15 cellular contexts compared by ENCODE assay signal in the genomic region with DNA sequence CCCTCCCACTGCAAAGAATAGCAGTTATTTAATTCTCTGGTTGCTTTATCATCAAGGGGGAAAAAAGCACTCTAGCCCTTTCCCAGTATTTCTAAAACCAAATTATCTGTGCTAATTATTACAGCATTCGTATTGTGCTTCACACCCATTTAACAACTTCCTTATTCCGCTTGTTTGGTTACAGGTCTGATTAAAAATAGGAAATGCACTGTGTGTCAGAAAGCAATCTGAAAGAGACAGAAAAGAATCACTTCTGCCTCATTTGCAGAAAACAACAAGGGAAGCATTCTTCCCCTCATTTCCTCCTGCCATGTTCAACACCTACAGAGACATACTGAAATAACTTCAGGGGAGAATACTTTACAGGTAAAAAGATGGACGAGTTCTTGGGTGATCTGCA.
DNase-seq lines count a peak whose midpoint lies in the region; ATAC-seq, FAIRE-seq and TF ChIP-seq lines count a peak whose summit lies in the region.
"Had no signal": no experiment of that assay in that cellular context is flagged by ENCODE, and none has a peak within 500 bp of the region (broad histone marks: within the 10 kb centered on the region; RNA-seq: fewer than 3 reads in every experiment).

No MANE protein-coding gene starts in this region.

- H3K9me3 ChIP-seq in CD8-positive, alpha-beta T cell (ENCODE audit: low read length), result no peaks in the 10 kb centered on the region
- no peaks in the 10 kb centered on the region for H3K9me3 ChIP-seq in neuronal stem cell (replicated peaks in 1 of 2; ENCODE audit: control insufficient read depth in 2 of 2, insufficient read depth in 1 of 2, low read depth in 1 of 2, low read length in 2 of 2)

- H2AK5ac ChIP-seq in neuronal stem cell (ENCODE audit: low read depth, low read length), result no peak overlapping the region

- no peak for TF ChIP-seq CTCF in CD8-positive, alpha-beta T cell (IDR thresholded peaks at IDR 0.05)

- peak overlapping the region; percentile 77 for H3K27ac Mint-ChIP-seq in CD8-positive, alpha-beta T cell
- peak overlapping the region; percentile 48 for H3K27ac Mint-ChIP-seq in dendritic cell treated with granulocyte-macrophage colony-stimulating factor and Interleukin-4, amounts not matched to agents 40 ng/mL and 50 ng/mL, for 4 days

- H3K4me1 ChIP-seq in CD8-positive, alpha-beta T cell (ENCODE audit: insufficient read depth, low read length), result peaks cover 13% of the 10 kb centered on the region
- peaks cover 0 to 8% of the 10 kb centered on the region in 2 donors for H3K4me1 ChIP-seq in neuronal stem cell (ENCODE audit: control insufficient read depth in 2 of 2, insufficient read depth in 1 of 2, low read depth in 1 of 2, low read length in 2 of 2)

- peaks cover 69% of the 10 kb centered on the region for H3K4me1 Mint-ChIP-seq in CD8-positive, alpha-beta T cell (ENCODE audit: low read depth)
- peaks cover 51% of the 10 kb centered on the region for H3K4me1 Mint-ChIP-seq in dendritic cell treated with granulocyte-macrophage colony-stimulating factor and Interleukin-4, amounts not matched to agents 40 ng/mL and 50 ng/mL, for 4 days (ENCODE audit: low read depth)

- no peak overlapping the region for H4K8ac ChIP-seq in neuronal stem cell (ENCODE audit: low read depth, low read length)

- DNase-seq in CD8-positive, alpha-beta T cell, result no peak
- DNase-seq in GM18507 (ENCODE audit: extremely low spot score, insufficient read length, low read depth) (no peak), KBM-7 (peak; percentile 14), NCI-H2171 treated with DMSO at 0.1 percent for 48 hours (lab: John Stamatoyannopoulos, UW) (no peak), neuronal stem cell (ENCODE audit: low spot score) (no peak), NCI-H2029 (lab: John Stamatoyannopoulos, UW) (no peak)
- DNase-seq: COR-L47, GOT3, midbrain, NCI-H446, right cardiac atrium, SHP77 had no signal

- H2BK5ac ChIP-seq in neuronal stem cell (ENCODE audit: low read length), result no peak overlapping the region

- no peak for ATAC-seq in CD8-positive, alpha-beta T cell
- no peak for ATAC-seq in HG02763 (IDR thresholded peaks at IDR 0.05; ENCODE audit: unreplicated experiment)
- ATAC-seq: right cardiac atrium had no signal

- POLR2A ChIA-PET in CD8-positive, alpha-beta T cell (lab: Charles Lee), result no interaction called here

- CTCF ChIA-PET in CD8-positive, alpha-beta T cell (lab: Charles Lee), result no interaction called here

- H4K91ac ChIP-seq in neuronal stem cell (ENCODE audit: low read depth, low read length, poor library complexity), result no peak overlapping the region

- H3K4ac ChIP-seq in neuronal stem cell (ENCODE audit: low read length), result no peak overlapping the region

- H2AFZ ChIP-seq in neuronal stem cell (ENCODE audit: low read length), result no peak overlapping the region

- H3K18ac ChIP-seq in neuronal stem cell (ENCODE audit: low read length), result no peak overlapping the region

- H3K4me3 Mint-ChIP-seq in CD8-positive, alpha-beta T cell, result no peak overlapping the region
- H3K4me3 Mint-ChIP-seq in dendritic cell treated with granulocyte-macrophage colony-stimulating factor and Interleukin-4, amounts not matched to agents 40 ng/mL and 50 ng/mL, for 4 days, result no peak overlapping the region

- H3K27me3 ChIP-seq in CD8-positive, alpha-beta T cell (ENCODE audit: insufficient read depth, low read length), result no peaks in the 10 kb centered on the region
- no peaks in the 10 kb centered on the region for H3K27me3 ChIP-seq in neuronal stem cell (ENCODE audit: control insufficient read depth in 3 of 3, insufficient read depth in 3 of 3, low read depth in 1 of 3, low read length in 3 of 3)

- H3K79me1 ChIP-seq in neuronal stem cell (ENCODE audit: low read depth, low read length), result no peaks in the 10 kb centered on the region

- peak; percentile 82 for FAIRE-seq in GM18507 (lab: Jason Lieb, UNC)
- FAIRE-seq: endometrium had no signal

- H3K4me2 ChIP-seq in neuronal stem cell (ENCODE audit: insufficient read depth, low read length, poor library complexity, severe bottlenecking), result no peak overlapping the region

- WGBS in neuronal stem cell (ENCODE audit: extremely low coverage in 2 of 2, insufficient read length in 2 of 2, insufficient replicate concordance in 1 of 2), 2 donors, result no CpG with 5 or more reads among the region's 3 CpGs

- H2BK12ac ChIP-seq in neuronal stem cell (ENCODE audit: low read length), result no peak overlapping the region

- H2BK15ac ChIP-seq in neuronal stem cell (ENCODE audit: low read length), result no peak overlapping the region

- H3K36me3 Mint-ChIP-seq in CD8-positive, alpha-beta T cell, result peaks cover 64% of the 10 kb centered on the region
- peaks cover 42% of the 10 kb centered on the region for H3K36me3 Mint-ChIP-seq in dendritic cell treated with granulocyte-macrophage colony-stimulating factor and Interleukin-4, amounts not matched to agents 40 ng/mL and 50 ng/mL, for 4 days (ENCODE audit: low read depth)

- no peak overlapping the region for H3K23ac ChIP-seq in neuronal stem cell (ENCODE audit: low read depth, low read length, poor library complexity)

- H3K27me3 Mint-ChIP-seq in CD8-positive, alpha-beta T cell (ENCODE audit: low read depth), result no peaks in the 10 kb centered on the region
- H3K27me3 Mint-ChIP-seq in dendritic cell treated with granulocyte-macrophage colony-stimulating factor and Interleukin-4, amounts not matched to agents 40 ng/mL and 50 ng/mL, for 4 days, result no peaks in the 10 kb centered on the region

- no peak overlapping the region for H3K4me3 ChIP-seq in CD8-positive, alpha-beta T cell (ENCODE audit: low read depth, low read length)
- H3K4me3 ChIP-seq in neuronal stem cell (ENCODE audit: low read length in 2 of 2), result no peak overlapping the region

- intact Hi-C loops in CD8-positive, alpha-beta T cell (cut with DNase I, micrococcal nuclease), result no loop called here
- intact Hi-C loops in dendritic cell treated with granulocyte-macrophage colony-stimulating factor and Interleukin-4, amounts not matched to agents 40 ng/mL and 50 ng/mL, for 4 days (cut with micrococcal nuclease), result loop anchor here (10.0 kb wide), 1 partner anchor 55 kb away; no protein-coding TSS in a partner anchor

- no peak overlapping the region for H2BK120ac ChIP-seq in neuronal stem cell (ENCODE audit: low read depth, low read length)

- H3K14ac ChIP-seq in neuronal stem cell (ENCODE audit: low read length), result no peak overlapping the region

- no peaks in the 10 kb centered on the region for H3K9me3 Mint-ChIP-seq in CD8-positive, alpha-beta T cell
- H3K9me3 Mint-ChIP-seq in dendritic cell treated with granulocyte-macrophage colony-stimulating factor and Interleukin-4, amounts not matched to agents 40 ng/mL and 50 ng/mL, for 4 days, result no peaks in the 10 kb centered on the region

- in situ Hi-C loops in KBM-7 (cut with MboI; ENCODE audit: low pct_unique_long_range_greater_than_20kb, low sequenced_read_pairs), result no loop called here

- H3K9ac ChIP-seq in neuronal stem cell (ENCODE audit: low read depth, low read length, poor library complexity), result no peak overlapping the region

- H3K27ac ChIP-seq in CD8-positive, alpha-beta T cell (ENCODE audit: low read depth, low read length), result no peak overlapping the region
- no peak overlapping the region for H3K27ac ChIP-seq in neuronal stem cell (replicated peaks; ENCODE audit: low read length)

- peaks cover 4% of the 10 kb centered on the region for H3K36me3 ChIP-seq in CD8-positive, alpha-beta T cell (ENCODE audit: insufficient read depth, low read length)
- no peaks in the 10 kb centered on the region for H3K36me3 ChIP-seq in neuronal stem cell (replicated peaks in 1 of 2; ENCODE audit: control insufficient read depth in 2 of 2, insufficient read depth in 2 of 2, low read length in 2 of 2)
